14 cellular contexts compared by ENCODE assay signal in genomic region chr5:107389769-107390168, GRCh38.
DNase-seq lines count a peak whose midpoint lies in the region; ATAC-seq and TF ChIP-seq lines count a peak whose summit lies in the region.
"Had no signal": no experiment of that assay in that cellular context is flagged by ENCODE, and none has a peak within 500 bp of the region (broad histone marks: within the 10 kb centered on the region; RNA-seq: fewer than 3 reads in every experiment).

No MANE protein-coding gene starts in this region.

- H3K4me1 Mint-ChIP-seq in Calu3 (ENCODE audit: low read depth, unreplicated experiment) (peaks cover 64% of the 10 kb centered on the region), T-helper 17 cell (peaks cover 26% of the 10 kb centered on the region), chondrocyte (ENCODE audit: low read depth) (peaks cover 31% of the 10 kb centered on the region)

- TF ChIP-seq CTCF in Calu3 (IDR thresholded peaks at IDR 0.05; ENCODE audit: unreplicated experiment) (no peak), lower lobe of right lung (IDR thresholded peaks at IDR 0.05) (no peak), chondrocyte (IDR thresholded peaks at IDR 0.05) (no peak), ascending aorta (IDR thresholded peaks at IDR 0.05) (no peak)

- H3K9me3 ChIP-seq in KOPT-K1 (ENCODE audit: insufficient read depth, low read length, poor library complexity, severe bottlenecking) (no peaks in the 10 kb centered on the region), T-helper 17 cell (ENCODE audit: control insufficient read depth, low read length, poor library complexity, severe bottlenecking) (no peaks in the 10 kb centered on the region), lower lobe of right lung (no peaks in the 10 kb centered on the region), ascending aorta (no peaks in the 10 kb centered on the region)
- H3K9me3 ChIP-seq: uterus had no signal

- H3K9me3 Mint-ChIP-seq in Calu3 (ENCODE audit: low read depth, unreplicated experiment) = no peaks in the 10 kb centered on the region
- no peaks in the 10 kb centered on the region for H3K9me3 Mint-ChIP-seq in chondrocyte (ENCODE audit: low read depth)
- H3K9me3 Mint-ChIP-seq: activated naive CD4-positive, alpha-beta T cell treated with anti-CD3 and anti-CD28 coated beads, Interleukin-2, amount 50 U/mL, for 72 hours; CD4-positive, alpha-beta memory T cell; H9; mesothelial cell of epicardium had no signal

- H3K27ac ChIP-seq in KOPT-K1 (ENCODE audit: low read depth, low read length, poor library complexity, severe bottlenecking) (peak overlapping the region; percentile 51), lower lobe of right lung (no peak overlapping the region), ascending aorta (no peak overlapping the region)
- H3K27ac ChIP-seq: uterus had no signal

- no TSS peak for BruUV-seq in Calu3 (replicated peaks; lab: Mats Ljungman, UMichigan)

- intact Hi-C loops in Calu3 (cut with micrococcal nuclease; ENCODE audit: unreplicated experiment) = loop anchor here (1.0 to 10.0 kb wide), 8 partner anchors 27 to 285 kb away; no protein-coding TSS in a partner anchor
- intact Hi-C loops in lower lobe of right lung (cut with DNase I) = no loop called here
- intact Hi-C loops in ascending aorta (cut with DNase I) = no loop called here

- H3K27ac Mint-ChIP-seq in Calu3 (ENCODE audit: unreplicated experiment) (peak overlapping the region; percentile 97), T-helper 17 cell (peak overlapping the region; percentile 63), chondrocyte (ENCODE audit: unreplicated experiment) (no peak overlapping the region)
- H3K27ac Mint-ChIP-seq: activated CD8-positive, alpha-beta T cell treated with anti-CD3 and anti-CD28 coated beads, Interleukin-2, amount 10 ng/mL, durations not matched to agents 7 days and 5 days; activated naive CD4-positive, alpha-beta T cell treated with anti-CD3 and anti-CD28 coated beads, Interleukin-2, amount 50 U/mL, for 72 hours had no signal

- H3K27me3 Mint-ChIP-seq in Calu3 (ENCODE audit: unreplicated experiment) (no peaks in the 10 kb centered on the region), T-helper 17 cell (no peaks in the 10 kb centered on the region), chondrocyte (ENCODE audit: low read depth) (no peaks in the 10 kb centered on the region)
- H3K27me3 Mint-ChIP-seq: CD4-positive, alpha-beta memory T cell had no signal

- CTCF ChIA-PET in Calu3 (lab: Charles Lee) = interaction anchor here (0.6 to 2.9 kb wide), 4 partner anchors 26 to 182 kb away, joined by 3 to 14 read pairs (median 3); no protein-coding TSS in a partner anchor

- H3K36me3 ChIP-seq in KOPT-K1 (ENCODE audit: insufficient read depth, low read length) = no peaks in the 10 kb centered on the region
- H3K36me3 ChIP-seq in lower lobe of right lung = no peaks in the 10 kb centered on the region
- no peaks in the 10 kb centered on the region for H3K36me3 ChIP-seq in ascending aorta
- H3K36me3 ChIP-seq: uterus had no signal

- DNase-seq in Calu3 (no peak), T-helper 17 cell (no peak), lower lobe of right lung (no peak), occipital lobe (lab: John Stamatoyannopoulos, UW) (no peak), chondrocyte (ENCODE audit: low spot score) (no peak), ascending aorta (ENCODE audit: low spot score in 2 of 2) (no peak), NCI-H524 (lab: John Stamatoyannopoulos, UW) (no peak)
- DNase-seq: H9, uterus had no signal

- peak; percentile 19 for ATAC-seq in T-helper 17 cell
- ATAC-seq in lower lobe of right lung = peak; percentile 28 to 39

- H3K36me3 Mint-ChIP-seq in Calu3 (ENCODE audit: insufficient read depth, unreplicated experiment) = peaks cover 63% of the 10 kb centered on the region
- H3K36me3 Mint-ChIP-seq in T-helper 17 cell (ENCODE audit: low read depth) = no peaks in the 10 kb centered on the region
- peaks cover 4% of the 10 kb centered on the region for H3K36me3 Mint-ChIP-seq in chondrocyte (ENCODE audit: low read depth)
- H3K36me3 Mint-ChIP-seq: activated naive CD4-positive, alpha-beta T cell treated with anti-CD3 and anti-CD28 coated beads, Interleukin-2, amount 50 U/mL, for 72 hours; CD4-positive, alpha-beta memory T cell had no signal

- H3K4me3 ChIP-seq in lower lobe of right lung (no peak overlapping the region), ascending aorta (no peak overlapping the region)
- H3K4me3 ChIP-seq: uterus had no signal

- peak overlapping the region; percentile 61 for H3K4me3 Mint-ChIP-seq in Calu3 (ENCODE audit: low read depth, unreplicated experiment)
- H3K4me3 Mint-ChIP-seq in T-helper 17 cell = no peak overlapping the region
- H3K4me3 Mint-ChIP-seq in chondrocyte (ENCODE audit: unreplicated experiment) = no peak overlapping the region
- H3K4me3 Mint-ChIP-seq: activated CD8-positive, alpha-beta T cell treated with anti-CD3 and anti-CD28 coated beads, Interleukin-2, amount 10 ng/mL, durations not matched to agents 7 days and 5 days; H9; mesothelial cell of epicardium had no signal

- H3K4me1 ChIP-seq in lower lobe of right lung (peaks cover 25% of the 10 kb centered on the region), ascending aorta (no peaks in the 10 kb centered on the region)
- H3K4me1 ChIP-seq: uterus had no signal

- H3K27me3 ChIP-seq in lower lobe of right lung (ENCODE audit: low read depth) = no peaks in the 10 kb centered on the region
- no peaks in the 10 kb centered on the region for H3K27me3 ChIP-seq in ascending aorta
- H3K27me3 ChIP-seq: uterus had no signal
